In genomic region chr1:153259387-153259786, GRCh38 we compare ENCODE assay signal across 3 cellular contexts.
TF ChIP-seq lines count a peak whose summit lies in the region.

A gene with protein sequence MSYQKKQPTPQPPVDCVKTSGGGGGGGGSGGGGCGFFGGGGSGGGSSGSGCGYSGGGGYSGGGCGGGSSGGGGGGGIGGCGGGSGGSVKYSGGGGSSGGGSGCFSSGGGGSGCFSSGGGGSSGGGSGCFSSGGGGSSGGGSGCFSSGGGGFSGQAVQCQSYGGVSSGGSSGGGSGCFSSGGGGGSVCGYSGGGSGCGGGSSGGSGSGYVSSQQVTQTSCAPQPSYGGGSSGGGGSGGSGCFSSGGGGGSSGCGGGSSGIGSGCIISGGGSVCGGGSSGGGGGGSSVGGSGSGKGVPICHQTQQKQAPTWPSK (plus strand): TSS chr1:153259687. CDS start chr1:153260950, 1,263 bp downstream.

TF ChIP-seq in SK-N-SH, 30 proteins besides CTCF, POLR2A, EP300 and RAD21 (continued from another document):
- TF ChIP-seq, protein P1, sequence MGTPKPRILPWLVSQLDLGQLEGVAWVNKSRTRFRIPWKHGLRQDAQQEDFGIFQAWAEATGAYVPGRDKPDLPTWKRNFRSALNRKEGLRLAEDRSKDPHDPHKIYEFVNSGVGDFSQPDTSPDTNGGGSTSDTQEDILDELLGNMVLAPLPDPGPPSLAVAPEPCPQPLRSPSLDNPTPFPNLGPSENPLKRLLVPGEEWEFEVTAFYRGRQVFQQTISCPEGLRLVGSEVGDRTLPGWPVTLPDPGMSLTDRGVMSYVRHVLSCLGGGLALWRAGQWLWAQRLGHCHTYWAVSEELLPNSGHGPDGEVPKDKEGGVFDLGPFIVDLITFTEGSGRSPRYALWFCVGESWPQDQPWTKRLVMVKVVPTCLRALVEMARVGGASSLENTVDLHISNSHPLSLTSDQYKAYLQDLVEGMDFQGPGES (IDR thresholded peaks at IDR 0.05; ENCODE audit: low read depth, low read length): no peak

TF ChIP-seq in SK-N-SH treated with all-trans-retinoic acid at 6 μM for 48 hours, 23 proteins besides CTCF, POLR2A, EP300 and RAD21 (continued from another document):
- TF ChIP-seq, protein P2, sequence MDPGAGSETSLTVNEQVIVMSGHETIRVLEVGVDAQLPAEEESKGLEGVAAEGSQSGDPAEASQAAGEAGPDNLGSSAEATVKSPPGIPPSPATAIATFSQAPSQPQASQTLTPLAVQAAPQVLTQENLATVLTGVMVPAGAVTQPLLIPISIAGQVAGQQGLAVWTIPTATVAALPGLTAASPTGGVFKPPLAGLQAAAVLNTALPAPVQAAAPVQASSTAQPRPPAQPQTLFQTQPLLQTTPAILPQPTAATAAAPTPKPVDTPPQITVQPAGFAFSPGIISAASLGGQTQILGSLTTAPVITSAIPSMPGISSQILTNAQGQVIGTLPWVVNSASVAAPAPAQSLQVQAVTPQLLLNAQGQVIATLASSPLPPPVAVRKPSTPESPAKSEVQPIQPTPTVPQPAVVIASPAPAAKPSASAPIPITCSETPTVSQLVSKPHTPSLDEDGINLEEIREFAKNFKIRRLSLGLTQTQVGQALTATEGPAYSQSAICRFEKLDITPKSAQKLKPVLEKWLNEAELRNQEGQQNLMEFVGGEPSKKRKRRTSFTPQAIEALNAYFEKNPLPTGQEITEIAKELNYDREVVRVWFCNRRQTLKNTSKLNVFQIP (CRISPR knock-in tag; IDR thresholded peaks at IDR 0.05; ENCODE audit: borderline replicate concordance, low read depth): no peak
- TF ChIP-seq ZC3H10 (CRISPR knock-in tag; IDR thresholded peaks at IDR 0.05): no peak
- no peak for TF ChIP-seq ARNTL (CRISPR knock-in tag; IDR thresholded peaks at IDR 0.05; ENCODE audit: borderline replicate concordance, low read depth)
- TF ChIP-seq, protein P3, sequence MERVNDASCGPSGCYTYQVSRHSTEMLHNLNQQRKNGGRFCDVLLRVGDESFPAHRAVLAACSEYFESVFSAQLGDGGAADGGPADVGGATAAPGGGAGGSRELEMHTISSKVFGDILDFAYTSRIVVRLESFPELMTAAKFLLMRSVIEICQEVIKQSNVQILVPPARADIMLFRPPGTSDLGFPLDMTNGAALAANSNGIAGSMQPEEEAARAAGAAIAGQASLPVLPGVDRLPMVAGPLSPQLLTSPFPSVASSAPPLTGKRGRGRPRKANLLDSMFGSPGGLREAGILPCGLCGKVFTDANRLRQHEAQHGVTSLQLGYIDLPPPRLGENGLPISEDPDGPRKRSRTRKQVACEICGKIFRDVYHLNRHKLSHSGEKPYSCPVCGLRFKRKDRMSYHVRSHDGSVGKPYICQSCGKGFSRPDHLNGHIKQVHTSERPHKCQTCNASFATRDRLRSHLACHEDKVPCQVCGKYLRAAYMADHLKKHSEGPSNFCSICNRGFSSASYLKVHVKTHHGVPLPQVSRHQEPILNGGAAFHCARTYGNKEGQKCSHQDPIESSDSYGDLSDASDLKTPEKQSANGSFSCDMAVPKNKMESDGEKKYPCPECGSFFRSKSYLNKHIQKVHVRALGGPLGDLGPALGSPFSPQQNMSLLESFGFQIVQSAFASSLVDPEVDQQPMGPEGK (CRISPR knock-in tag; IDR thresholded peaks at IDR 0.05; ENCODE audit: borderline replicate concordance): no peak
- no peak for TF ChIP-seq ESRRG (CRISPR knock-in tag; IDR thresholded peaks at IDR 0.05)

TF ChIP-seq in neural cell, 6 proteins besides CTCF, POLR2A, EP300 and RAD21 (continued from another document):
- TF ChIP-seq EZH2 (IDR thresholded peaks at IDR 0.05; ENCODE audit: borderline replicate concordance, insufficient read depth, low read length, poor library complexity, severe bottlenecking): no peak
- TF ChIP-seq POLR2AphosphoS5 (IDR thresholded peaks at IDR 0.05): no peak
- no peak for TF ChIP-seq MXI1 (conservative IDR thresholded peaks at IDR 0.05; ENCODE audit: poor library complexity, severe bottlenecking)
